1 cellular context compared by ENCODE assay signal in the genomic region with DNA sequence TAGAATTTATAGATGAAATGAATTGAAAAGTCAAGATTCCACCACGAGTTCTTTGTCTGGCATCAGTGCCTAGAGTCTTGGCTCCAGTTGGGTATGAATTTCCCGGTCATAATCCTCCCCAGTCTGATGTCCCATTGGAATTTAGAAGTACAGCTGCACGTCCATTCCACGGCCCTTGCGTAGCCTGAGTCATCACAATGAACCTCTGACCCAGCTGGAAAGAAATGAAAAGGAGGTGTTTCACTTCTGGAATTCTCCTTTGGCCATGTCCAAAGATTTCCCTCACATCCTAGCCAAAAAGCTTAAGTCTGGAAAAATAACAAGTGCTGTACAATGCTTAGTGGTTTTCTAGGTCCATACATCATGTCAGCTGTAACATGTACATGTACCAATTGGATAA.
TF ChIP-seq lines count a peak whose summit lies in the region.

No MANE protein-coding gene starts in this region.

TF ChIP-seq in GM23338, 12 proteins besides CTCF, POLR2A, EP300 and RAD21 (continued from another document):
- TF ChIP-seq, protein P1, sequence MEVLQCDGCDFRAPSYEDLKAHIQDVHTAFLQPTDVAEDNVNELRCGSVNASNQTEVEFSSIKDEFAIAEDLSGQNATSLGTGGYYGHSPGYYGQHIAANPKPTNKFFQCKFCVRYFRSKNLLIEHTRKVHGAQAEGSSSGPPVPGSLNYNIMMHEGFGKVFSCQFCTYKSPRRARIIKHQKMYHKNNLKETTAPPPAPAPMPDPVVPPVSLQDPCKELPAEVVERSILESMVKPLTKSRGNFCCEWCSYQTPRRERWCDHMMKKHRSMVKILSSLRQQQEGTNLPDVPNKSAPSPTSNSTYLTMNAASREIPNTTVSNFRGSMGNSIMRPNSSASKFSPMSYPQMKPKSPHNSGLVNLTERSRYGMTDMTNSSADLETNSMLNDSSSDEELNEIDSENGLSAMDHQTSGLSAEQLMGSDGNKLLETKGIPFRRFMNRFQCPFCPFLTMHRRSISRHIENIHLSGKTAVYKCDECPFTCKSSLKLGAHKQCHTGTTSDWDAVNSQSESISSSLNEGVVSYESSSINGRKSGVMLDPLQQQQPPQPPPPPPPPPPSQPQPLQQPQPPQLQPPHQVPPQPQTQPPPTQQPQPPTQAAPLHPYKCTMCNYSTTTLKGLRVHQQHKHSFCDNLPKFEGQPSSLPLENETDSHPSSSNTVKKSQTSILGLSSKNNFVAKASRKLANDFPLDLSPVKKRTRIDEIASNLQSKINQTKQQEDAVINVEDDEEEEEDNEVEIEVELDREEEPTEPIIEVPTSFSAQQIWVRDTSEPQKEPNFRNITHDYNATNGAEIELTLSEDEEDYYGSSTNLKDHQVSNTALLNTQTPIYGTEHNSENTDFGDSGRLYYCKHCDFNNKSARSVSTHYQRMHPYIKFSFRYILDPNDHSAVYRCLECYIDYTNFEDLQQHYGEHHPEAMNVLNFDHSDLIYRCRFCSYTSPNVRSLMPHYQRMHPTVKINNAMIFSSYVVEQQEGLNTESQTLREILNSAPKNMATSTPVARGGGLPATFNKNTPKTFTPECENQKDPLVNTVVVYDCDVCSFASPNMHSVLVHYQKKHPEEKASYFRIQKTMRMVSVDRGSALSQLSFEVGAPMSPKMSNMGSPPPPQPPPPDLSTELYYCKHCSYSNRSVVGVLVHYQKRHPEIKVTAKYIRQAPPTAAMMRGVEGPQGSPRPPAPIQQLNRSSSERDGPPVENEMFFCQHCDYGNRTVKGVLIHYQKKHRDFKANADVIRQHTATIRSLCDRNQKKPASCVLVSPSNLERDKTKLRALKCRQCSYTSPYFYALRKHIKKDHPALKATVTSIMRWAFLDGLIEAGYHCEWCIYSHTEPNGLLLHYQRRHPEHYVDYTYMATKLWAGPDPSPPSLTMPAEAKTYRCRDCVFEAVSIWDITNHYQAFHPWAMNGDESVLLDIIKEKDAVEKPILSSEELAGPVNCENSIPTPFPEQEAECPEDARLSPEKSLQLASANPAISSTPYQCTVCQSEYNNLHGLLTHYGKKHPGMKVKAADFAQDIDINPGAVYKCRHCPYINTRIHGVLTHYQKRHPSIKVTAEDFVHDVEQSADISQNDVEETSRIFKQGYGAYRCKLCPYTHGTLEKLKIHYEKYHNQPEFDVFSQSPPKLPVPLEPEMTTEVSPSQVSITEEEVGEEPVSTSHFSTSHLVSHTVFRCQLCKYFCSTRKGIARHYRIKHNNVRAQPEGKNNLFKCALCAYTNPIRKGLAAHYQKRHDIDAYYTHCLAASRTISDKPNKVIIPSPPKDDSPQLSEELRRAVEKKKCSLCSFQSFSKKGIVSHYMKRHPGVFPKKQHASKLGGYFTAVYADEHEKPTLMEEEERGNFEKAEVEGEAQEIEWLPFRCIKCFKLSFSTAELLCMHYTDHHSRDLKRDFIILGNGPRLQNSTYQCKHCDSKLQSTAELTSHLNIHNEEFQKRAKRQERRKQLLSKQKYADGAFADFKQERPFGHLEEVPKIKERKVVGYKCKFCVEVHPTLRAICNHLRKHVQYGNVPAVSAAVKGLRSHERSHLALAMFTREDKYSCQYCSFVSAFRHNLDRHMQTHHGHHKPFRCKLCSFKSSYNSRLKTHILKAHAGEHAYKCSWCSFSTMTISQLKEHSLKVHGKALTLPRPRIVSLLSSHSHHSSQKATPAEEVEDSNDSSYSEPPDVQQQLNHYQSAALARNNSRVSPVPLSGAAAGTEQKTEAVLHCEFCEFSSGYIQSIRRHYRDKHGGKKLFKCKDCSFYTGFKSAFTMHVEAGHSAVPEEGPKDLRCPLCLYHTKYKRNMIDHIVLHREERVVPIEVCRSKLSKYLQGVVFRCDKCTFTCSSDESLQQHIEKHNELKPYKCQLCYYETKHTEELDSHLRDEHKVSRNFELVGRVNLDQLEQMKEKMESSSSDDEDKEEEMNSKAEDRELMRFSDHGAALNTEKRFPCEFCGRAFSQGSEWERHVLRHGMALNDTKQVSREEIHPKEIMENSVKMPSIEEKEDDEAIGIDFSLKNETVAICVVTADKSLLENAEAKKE (CRISPR knock-in tag; IDR thresholded peaks at IDR 0.05), result no peak
